8 cellular contexts compared by ENCODE assay signal in genomic region chr16:63361032-63361624, GRCh38.
DNase-seq lines count a peak whose midpoint lies in the region; ATAC-seq, FAIRE-seq and TF ChIP-seq lines count a peak whose summit lies in the region.

No MANE protein-coding gene starts in this region.

- TF ChIP-seq CTCF in DOHH2 (IDR thresholded peaks at IDR 0.05; ENCODE audit: low read depth, low read length, poor library complexity, severe bottlenecking) = peak; percentile 80
- TF ChIP-seq CTCF in fibroblast of lung (conservative IDR thresholded peaks at IDR 0.05 in 1 of 2, IDR thresholded peaks at IDR 0.05 in 1 of 2; ENCODE audit: low read depth in 1 of 2, low read length in 2 of 2) = peak; percentile 85 to 87

- H3K4me1 ChIP-seq in DOHH2 (ENCODE audit: control insufficient read depth, low read length) (no peaks in the 10 kb centered on the region), fibroblast of lung (ENCODE audit: control insufficient read depth, extremely low read depth, insufficient read depth, low read length) (no peaks in the 10 kb centered on the region)

- no peaks in the 10 kb centered on the region for H3F3A ChIP-seq in DOHH2 (ENCODE audit: control insufficient read depth, insufficient read depth)

- H3K27me3 ChIP-seq in DOHH2 (ENCODE audit: control insufficient read depth, low read length) (no peaks in the 10 kb centered on the region), fibroblast of lung (ENCODE audit: control insufficient read depth, insufficient read depth, low read length) (no peaks in the 10 kb centered on the region)

- no peak for TF ChIP-seq POLR2A in GM12891 (IDR thresholded peaks at IDR 0.05; ENCODE audit: low read depth, low read length)

- H3K4me2 ChIP-seq in DOHH2 (ENCODE audit: low read length) = no peak overlapping the region
- H3K4me2 ChIP-seq in fibroblast of lung (ENCODE audit: extremely low read depth, insufficient read depth, low read length) = no peak overlapping the region

- H4K20me1 ChIP-seq in DOHH2 (ENCODE audit: control insufficient read depth, insufficient read depth, low read depth, low read length) = no peaks in the 10 kb centered on the region
- H4K20me1 ChIP-seq in fibroblast of lung (ENCODE audit: control insufficient read depth, extremely low read depth, insufficient read depth, low read length) = no peaks in the 10 kb centered on the region

- H3K79me2 ChIP-seq in DOHH2 (ENCODE audit: control insufficient read depth, low read length) = no peaks in the 10 kb centered on the region
- no peaks in the 10 kb centered on the region for H3K79me2 ChIP-seq in fibroblast of lung (ENCODE audit: control insufficient read depth, insufficient read depth, low read length)

- no peaks in the 10 kb centered on the region for H3K9me3 ChIP-seq in DOHH2 (ENCODE audit: control insufficient read depth, insufficient read depth, low read length)
- H3K9me3 ChIP-seq in fibroblast of lung (ENCODE audit: control insufficient read depth, insufficient read depth, low read depth, low read length) = no peaks in the 10 kb centered on the region

- H3K27ac ChIP-seq in DOHH2 (ENCODE audit: low read depth, low read length) (no peak overlapping the region), fibroblast of lung (ENCODE audit: insufficient read depth, low read length) (no peak overlapping the region)

- DNase-seq in HuH-7 (ENCODE audit: low spot score) = peak; percentile 1
- DNase-seq in RPMI8226 = peak; percentile 80
- DNase-seq in fibroblast of lung (ENCODE audit: low read depth in 2 of 2) = peak; percentile 47 to 73
- DNase-seq in pulmonary artery endothelial cell (ENCODE audit: low read depth, low spot score) = peak; percentile 11
- DNase-seq in GM12891 (ENCODE audit: insufficient read length, low spot score) = no peak
- no peak for DNase-seq in stimulated activated CD4-positive, alpha-beta T cell treated with anti-CD3 and anti-CD28 coated beads, Interleukin-1b, Interleukin-23, amount 100 ng/mL, for 48 hours

- no peak overlapping the region for H2AFZ ChIP-seq in fibroblast of lung (ENCODE audit: low read length)

- H3K36me3 ChIP-seq in DOHH2 (ENCODE audit: control insufficient read depth, low read length) (no peaks in the 10 kb centered on the region), fibroblast of lung (ENCODE audit: control insufficient read depth, insufficient read depth, low read length) (no peaks in the 10 kb centered on the region)

- peak; percentile 78 for ATAC-seq in GM21423 (IDR thresholded peaks at IDR 0.05; ENCODE audit: unreplicated experiment)

- no peaks in the 10 kb centered on the region for H3K9me2 ChIP-seq in DOHH2 (replicated peaks; ENCODE audit: control insufficient read depth, low read length)

- no peak for FAIRE-seq in GM12891 (lab: Jason Lieb, UNC)

- H3K9ac ChIP-seq in fibroblast of lung (ENCODE audit: insufficient read depth, low read length) = no peak overlapping the region

- no peak overlapping the region for H3K4me3 ChIP-seq in DOHH2 (ENCODE audit: low read length)
- H3K4me3 ChIP-seq in fibroblast of lung (replicated peaks in 1 of 4; ENCODE audit: control extremely low read depth in 1 of 4, insufficient read depth in 1 of 4, low read depth in 3 of 4, low read length in 4 of 4) = no peak overlapping the region

TF ChIP-seq in GM12891, 5 proteins besides CTCF, POLR2A, EP300 and RAD21:
- TF ChIP-seq SPI1 (IDR thresholded peaks at IDR 0.05; ENCODE audit: low read depth, low read length) (no peak), POU2F2 (IDR thresholded peaks at IDR 0.05; ENCODE audit: low read depth, low read length) (no peak), POLR2AphosphoS5 (IDR thresholded peaks at IDR 0.05; ENCODE audit: low read depth, low read length) (no peak), TAF1 (IDR thresholded peaks at IDR 0.05; ENCODE audit: low read depth, low read length) (no peak), PAX5 (IDR thresholded peaks at IDR 0.05; ENCODE audit: insufficient read depth, low read length, severe bottlenecking) (no peak)

Comparison
In these comparisons a context has a peak if more than half of its experiments do, and no peak if none do; other contexts are left out.
1. DNase-seq: peak in HuH-7 (single experiment), RPMI8226 (single experiment), fibroblast of lung (2 of 2) and pulmonary artery endothelial cell (single experiment); none in GM12891 (single experiment) and stimulated activated CD4-positive, alpha-beta T cell treated with anti-CD3 and anti-CD28 coated beads, Interleukin-1b, Interleukin-23, amount 100 ng/mL, for 48 hours (single experiment).